ENCODE assay signal across 20 cellular contexts in the genomic region with DNA sequence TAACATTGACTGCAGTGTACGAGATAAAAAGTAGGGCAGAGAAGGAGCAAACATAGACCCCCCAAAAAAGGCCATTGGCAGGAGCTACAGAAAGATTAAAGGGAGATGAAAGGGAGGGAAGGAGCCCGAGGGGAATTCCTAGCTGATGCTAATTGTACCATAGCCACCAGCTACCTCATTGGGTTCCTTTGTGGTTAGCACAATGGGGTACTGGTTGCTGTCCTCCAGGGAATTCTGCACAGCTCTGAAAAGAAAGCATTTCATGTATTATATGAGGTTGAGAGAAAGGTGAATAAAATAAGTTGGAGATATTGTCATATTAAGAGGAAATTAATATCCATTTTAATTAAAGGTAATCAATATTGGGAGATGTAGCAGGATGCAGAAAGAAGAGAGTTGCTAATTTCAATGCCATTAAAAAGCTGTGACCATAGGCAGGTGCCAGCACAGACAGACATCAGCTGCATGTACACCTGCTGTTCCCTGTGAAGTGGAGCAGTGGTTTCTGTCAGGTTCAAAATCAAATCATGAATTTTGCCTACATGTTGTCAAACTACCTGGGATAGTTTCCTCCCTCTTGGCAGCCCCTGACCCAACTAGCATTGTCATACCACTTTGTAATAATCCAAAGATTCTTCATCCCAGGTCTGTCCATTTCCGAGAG.
A peak's percentile ranks its signal among the peaks of the same experiment; 100 is the strongest.
DNase-seq lines count a peak whose midpoint lies in the region; ATAC-seq, FAIRE-seq and TF ChIP-seq lines count a peak whose summit lies in the region.
"Had no signal": no experiment of that assay in that cellular context is flagged by ENCODE, and none has a peak within 500 bp of the region (broad histone marks: within the 10 kb centered on the region; RNA-seq: fewer than 3 reads in every experiment).

No MANE protein-coding gene starts in this region.

- TF ChIP-seq CTCF in MM.1S (IDR thresholded peaks at IDR 0.05; ENCODE audit: low read length) (no peak), GM12878 (IDR thresholded peaks at IDR 0.05 in 2 of 3, conservative IDR thresholded peaks at IDR 0.05 in 1 of 3; ENCODE audit: control insufficient read depth in 2 of 3, extremely low read depth in 1 of 3, insufficient read depth in 1 of 3, low read depth in 3 of 3, low read length in 3 of 3) (no peak)

- DNase-seq in MM.1S, result no peak
- peak; percentile 51 for DNase-seq in GM12878 (ENCODE audit: low read depth, low spot score)
- no peak for DNase-seq in T-cell
- DNase-seq in NK-92 (lab: John Stamatoyannopoulos, UW; ENCODE audit: unreplicated experiment), result no peak
- DNase-seq: C1 segment of cervical spinal cord, DND-41, GF-D8, GM23248, NCI-H1105 treated with DMSO at 0.1 percent for 48 hours, NCI-H187, NCI-H2171 treated with DMSO at 0.1 percent for 48 hours, SHP77 treated with DMSO at 0.1 percent for 48 hours had no signal

- in situ Hi-C loops in GM12878 (cut with MboI), result no loop called here

- no peak for TF ChIP-seq POLR2A in GM12878 (IDR thresholded peaks at IDR 0.05; ENCODE audit: low read depth, low read length)

- no peaks in the 10 kb centered on the region for H3K36me3 Mint-ChIP-seq in T-cell

- H3K4me1 Mint-ChIP-seq in T-cell, result no peaks in the 10 kb centered on the region

- H3K9me3 Mint-ChIP-seq in T-cell, result peaks cover 9 to 17% (median 10%) of the 10 kb centered on the region in 3 donors

- peaks cover 8 to 45% (median 36%) of the 10 kb centered on the region in 10 experiments; a peak in 18 of 20 replicates for H3K4me1 ChIP-seq in BLaER1 treated with 17β-estradiol and CSF1 and Interleukin-3, amounts not matched to agents 10 nM and 100 nM
- H3K4me1 ChIP-seq in MM.1S (ENCODE audit: low read length), result 0 out of 2 replicates have a peak, but pooled peaks cover 3% of the 10 kb centered on the region
- peaks cover 3% of the 10 kb centered on the region for H3K4me1 ChIP-seq in GM12878 (ENCODE audit: control insufficient read depth, insufficient read depth, low read length)

- H3K36me3 ChIP-seq in BLaER1 treated with 17β-estradiol and CSF1 and Interleukin-3, amounts not matched to agents 10 nM and 100 nM, result no peaks in the 10 kb centered on the region
- H3K36me3 ChIP-seq in MM.1S (replicated peaks; ENCODE audit: insufficient read depth, low read length), result no peaks in the 10 kb centered on the region
- H3K36me3 ChIP-seq in GM12878 (ENCODE audit: control insufficient read depth in 2 of 2, insufficient read depth in 2 of 2, low read length in 1 of 2), result no peaks in the 10 kb centered on the region

- BruUV-seq in GM12878 (replicated peaks; lab: Mats Ljungman, UMichigan), result no TSS peak

- SMC1A ChIA-PET in GM12878 (lab: Charles Lee; ENCODE audit: uncharacterized antibody, unreplicated experiment), result interaction anchor here (0.6 to 4.1 kb wide), 44 partner anchors 10 to 949 kb away, joined by 3 to 33 read pairs (median 4); partner anchors contain the start of gene DLGAP1

- CTCF ChIA-PET in GM12878 (lab: Yijun Ruan, JAX) (interaction anchor here (1.0 to 3.2 kb wide), 13 partner anchors 9 to 433 kb away, joined by 3 to 15 read pairs (median 4); no protein-coding TSS in a partner anchor), T-cell (lab: Charles Lee) (no interaction called here)

- no peaks in the 10 kb centered on the region; a peak in 1 of 22 replicates for H4K20me1 ChIP-seq in BLaER1 treated with 17β-estradiol and CSF1 and Interleukin-3, amounts not matched to agents 10 nM and 100 nM
- no peaks in the 10 kb centered on the region for H4K20me1 ChIP-seq in MM.1S (ENCODE audit: insufficient read depth, low read length)
- H4K20me1 ChIP-seq in GM12878 (ENCODE audit: control insufficient read depth, insufficient read depth), result no peaks in the 10 kb centered on the region

- H3K4me3 Mint-ChIP-seq in T-cell, result no peak overlapping the region
- H3K4me3 Mint-ChIP-seq: T-helper 1 cell treated with Interleukin-12 subunit alpha and Interleukin-12 subunit beta and Interleukin-4 antibody, amounts not matched to agents 30 μg/mL and 1 μg/mL, for 36 hours had no signal

- ATAC-seq in GM19463 (IDR thresholded peaks at IDR 0.05; ENCODE audit: unreplicated experiment), result peak; percentile 20
- ATAC-seq in GM12878, result peak; percentile 59
- ATAC-seq in HG03354 (IDR thresholded peaks at IDR 0.05; ENCODE audit: poor library complexity, severe bottlenecking, unreplicated experiment), result no peak
- no peak for ATAC-seq in T-cell (replicated peaks in 1 of 4)
- ATAC-seq in activated CD4-positive, CD25-positive, alpha-beta regulatory T cell treated with anti-CD3 and anti-CD28 coated beads, Interleukin-2, amount 50 U/mL, for 24 hours, result no peak
- ATAC-seq: HepG2, SK-N-SH treated with all-trans-retinoic acid at 6 μM for 48 hours had no signal

- no peak overlapping the region for H3K27ac Mint-ChIP-seq in T-cell
- H3K27ac Mint-ChIP-seq: T-helper 1 cell treated with Interleukin-12 subunit alpha and Interleukin-12 subunit beta and Interleukin-4 antibody, amounts not matched to agents 30 μg/mL and 1 μg/mL, for 36 hours had no signal

- H3K27me3 ChIP-seq in BLaER1 treated with 17β-estradiol and CSF1 and Interleukin-3, amounts not matched to agents 10 nM and 100 nM, result no peaks in the 10 kb centered on the region
- H3K27me3 ChIP-seq in MM.1S (replicated peaks; ENCODE audit: insufficient read depth, low read length) (no peaks in the 10 kb centered on the region), GM12878 (replicated peaks in 1 of 2; ENCODE audit: control insufficient read depth in 2 of 2, insufficient read depth in 2 of 2, low read length in 1 of 2) (no peaks in the 10 kb centered on the region)

- no peaks in the 10 kb centered on the region for H3K9me2 ChIP-seq in MM.1S (replicated peaks; ENCODE audit: insufficient read depth, low read length)

- H2AFZ ChIP-seq in MM.1S (ENCODE audit: low read length), result no peak overlapping the region
- H2AFZ ChIP-seq in GM12878 (ENCODE audit: control insufficient read depth, low read depth, low read length), result no peak overlapping the region
- H2AFZ ChIP-seq: GM23248 had no signal

- H3F3A ChIP-seq in MM.1S (ENCODE audit: insufficient read depth, low read length), result no peaks in the 10 kb centered on the region

- peaks cover 0 to 7% (median 0%) of the 10 kb centered on the region in 11 experiments; a peak in 1 of 22 replicates for H3K9me3 ChIP-seq in BLaER1 treated with 17β-estradiol and CSF1 and Interleukin-3, amounts not matched to agents 10 nM and 100 nM (replicated peaks in 1 of 11)
- H3K9me3 ChIP-seq in MM.1S (replicated peaks; ENCODE audit: insufficient read depth, low read length) (no peaks in the 10 kb centered on the region), GM12878 (replicated peaks; ENCODE audit: control insufficient read depth, insufficient read depth, low read length) (no peaks in the 10 kb centered on the region; the same call in 2 of the 3 replicates)

- no peaks in the 10 kb centered on the region for H3K79me2 ChIP-seq in MM.1S (ENCODE audit: low read length)
- H3K79me2 ChIP-seq in GM12878 (ENCODE audit: control insufficient read depth, insufficient read depth, low read length), result no peaks in the 10 kb centered on the region

- POLR2A ChIA-PET in GM12878 (lab: Charles Lee), result interaction anchor here (1.0 to 2.2 kb wide), 11 partner anchors 15 to 624 kb away, joined by 3 to 11 read pairs (median 4); no protein-coding TSS in a partner anchor
- POLR2A ChIA-PET in T-cell (lab: Charles Lee), result no interaction called here

- no peak overlapping the region for H3K4me3 ChIP-seq in BLaER1 treated with 17β-estradiol and CSF1 and Interleukin-3, amounts not matched to agents 10 nM and 100 nM
- no peak overlapping the region for H3K4me3 ChIP-seq in MM.1S (ENCODE audit: low read length)
- H3K4me3 ChIP-seq in GM12878, result no peak overlapping the region
- H3K4me3 ChIP-seq: GM23248 had no signal

- peak; percentile 48 to 56; a peak in 2 of 4 replicates for TF ChIP-seq EP300 in GM12878 (IDR thresholded peaks at IDR 0.05; ENCODE audit: borderline replicate concordance in 1 of 2, control insufficient read depth in 1 of 2, low read depth in 2 of 2, low read length in 2 of 2)

- intact Hi-C loops in GM12878 (cut with micrococcal nuclease; ENCODE audit: unreplicated experiment), result loop anchor here (2.0 kb wide), 2 partner anchors 116 to 416 kb away; no protein-coding TSS in a partner anchor

- no peak overlapping the region for H3K9ac ChIP-seq in BLaER1 treated with 17β-estradiol and CSF1 and Interleukin-3, amounts not matched to agents 10 nM and 100 nM
- H3K9ac ChIP-seq in MM.1S (ENCODE audit: low read length), result no peak overlapping the region
- H3K9ac ChIP-seq in GM12878 (ENCODE audit: control insufficient read depth, insufficient read depth, low read length), result no peak overlapping the region
- H3K9ac ChIP-seq: GM23248 had no signal

- WGBS in GM12878 (ENCODE audit: insufficient coverage, insufficient replicate concordance, low lambda C conversion rate, missing lambda C conversion rate), result 12% methylated on average over 3 of the region's 3 CpGs

- RAD21 ChIA-PET in GM12878 (lab: Charles Lee; ENCODE audit: unreplicated experiment), result interaction anchor here (0.6 to 5.4 kb wide), 30 partner anchors 41 to 600 kb away, joined by 3 to 39 read pairs (median 5); partner anchors contain the start of gene DLGAP1

- peak overlapping the region in 10 of 11 experiments; percentile 23 to 87 (median 70); a peak in 19 of 22 replicates for H3K4me2 ChIP-seq in BLaER1 treated with 17β-estradiol and CSF1 and Interleukin-3, amounts not matched to agents 10 nM and 100 nM
- no peak overlapping the region for H3K4me2 ChIP-seq in MM.1S (ENCODE audit: low read depth, low read length)
- peak overlapping the region; percentile 30; the same call in 1 of the 2 replicates for H3K4me2 ChIP-seq in GM12878 (ENCODE audit: control insufficient read depth, insufficient read depth)

- H3K27ac ChIP-seq in BLaER1 treated with 17β-estradiol and CSF1 and Interleukin-3, amounts not matched to agents 10 nM and 100 nM, result peak overlapping the region in 2 of 11 experiments; percentile 3 to 26; a peak in 1 of 22 replicates
- peak overlapping the region; percentile 21; the same call in 1 of the 2 replicates for H3K27ac ChIP-seq in MM.1S (ENCODE audit: low read length)
- H3K27ac ChIP-seq in GM12878 (ENCODE audit: control insufficient read depth, insufficient read depth), result peak overlapping the region; percentile 66
- H3K27ac ChIP-seq: GM23248 had no signal

- no peak for TF ChIP-seq RAD21 in GM12878 (IDR thresholded peaks at IDR 0.05; ENCODE audit: insufficient read depth, low read depth, low read length)

- FAIRE-seq in GM12878 (lab: Jason Lieb, UNC), result no peak
- FAIRE-seq: A204.1, HepG2 had no signal

- H3K27me3 Mint-ChIP-seq in T-cell, result no peaks in the 10 kb centered on the region

TF ChIP-seq in GM12878, 131 proteins besides CTCF, POLR2A, EP300 and RAD21 (continues in another document):
- TF ChIP-seq IKZF2 (IDR thresholded peaks at IDR 0.05) (peak; percentile 62 to 76; a peak in 3 of 4 replicates), TCF12 (IDR thresholded peaks at IDR 0.05; ENCODE audit: low read depth, low read length) (0 out of 2 replicates have a peak, but pooled peaks have one; percentile 70), RUNX3 (IDR thresholded peaks at IDR 0.05; ENCODE audit: low read length) (peak; percentile 49; the same call in 1 of the 2 replicates), ZNF217 (IDR thresholded peaks at IDR 0.05) (no peak), SMAD5 (IDR thresholded peaks at IDR 0.05; ENCODE audit: low read depth) (no peak), RELA (IDR thresholded peaks at IDR 0.05; ENCODE audit: borderline replicate concordance, partially characterized antibody) (peak; percentile 24), SIX5 (IDR thresholded peaks at IDR 0.05; ENCODE audit: low read depth, low read length, severe bottlenecking) (no peak)

Comparison
In these comparisons a context has a peak if more than half of its experiments do, and no peak if none do; other contexts are left out.
1. ATAC-seq: peak in GM19463 (single experiment) and GM12878 (single experiment); none in HG03354 (single experiment), T-cell (0 of 4) and activated CD4-positive, CD25-positive, alpha-beta regulatory T cell treated with anti-CD3 and anti-CD28 coated beads, Interleukin-2, amount 50 U/mL, for 24 hours (0 of 2).